27 cellular contexts compared by ENCODE assay signal in the genomic region with DNA sequence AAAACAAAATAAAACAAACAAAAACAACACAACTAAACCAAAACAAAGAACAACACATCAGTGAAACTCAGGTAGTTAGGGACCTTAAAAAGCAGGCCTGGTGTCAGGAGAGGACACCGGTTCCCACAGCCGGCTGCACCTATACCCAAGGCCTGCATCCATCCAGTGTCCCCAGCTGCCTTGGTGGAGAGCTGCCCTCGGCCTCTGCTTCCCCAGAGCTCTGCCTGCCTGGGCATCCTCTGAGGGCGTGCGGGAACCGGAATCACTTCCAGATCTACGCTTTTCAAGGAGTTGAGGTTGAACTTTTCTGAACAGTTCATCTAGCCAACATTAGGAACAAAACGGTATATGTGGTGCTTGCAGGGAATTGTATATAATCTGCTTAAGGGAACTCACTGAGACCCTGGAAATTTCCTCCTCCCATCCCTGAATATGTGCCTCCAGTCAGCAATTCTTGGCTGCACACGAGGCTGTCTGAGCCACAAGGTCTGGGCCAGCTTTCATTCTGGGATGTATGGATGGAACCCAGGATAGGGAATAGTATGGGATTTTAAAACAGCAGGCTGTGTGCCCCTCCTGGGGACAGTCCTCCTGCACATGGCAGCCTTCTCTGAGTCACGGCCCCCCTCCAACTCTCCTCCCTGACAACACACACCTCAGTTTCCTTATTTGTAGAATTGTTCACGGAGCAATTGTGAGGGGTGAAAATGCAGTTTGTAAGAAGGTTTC.
DNase-seq lines count a peak whose midpoint lies in the region; ATAC-seq and TF ChIP-seq lines count a peak whose summit lies in the region.
"Had no signal": no experiment of that assay in that cellular context is flagged by ENCODE, and none has a peak within 500 bp of the region (broad histone marks: within the 10 kb centered on the region; RNA-seq: fewer than 3 reads in every experiment).

No MANE protein-coding gene starts in this region.

- H3K27ac ChIP-seq in iPS-20b (ENCODE audit: low read length): no peak overlapping the region
- H3K27ac ChIP-seq: ascending aorta, KMS-11, lower lobe of right lung, psoas muscle, SK-N-MC, skin epidermis, tibial nerve had no signal

- peak; percentile 18 for DNase-seq in activated CD8-positive, alpha-beta memory T cell treated with anti-CD3 and anti-CD28 coated beads, Interleukin-2, amount 10 ng/mL, durations not matched to agents 7 days and 5 days
- DNase-seq in activated CD8-positive, alpha-beta memory T cell treated with anti-CD3 and anti-CD28 coated beads for 24 hours: no peak
- peak; percentile 18 for DNase-seq in sciatic nerve (ENCODE audit: low spot score)
- DNase-seq in GM03348 (ENCODE audit: low spot score): no peak
- no peak for DNase-seq in HuH-7 (ENCODE audit: low spot score)
- no peak for DNase-seq in superior temporal gyrus (ENCODE audit: extremely low spot score)
- DNase-seq: activated CD8-positive, alpha-beta T cell treated with anti-CD3 and anti-CD28 coated beads for 36 hours; activated naive CD8-positive, alpha-beta T cell treated with anti-CD3 and anti-CD28 coated beads for 36 hours; activated T-cell treated with anti-CD3 and anti-CD28 coated beads for 4 hours; AML-193; dermis blood vessel endothelial cell; DMS 273 treated with DMSO at 0.1 percent for 48 hours; lower lobe of right lung; NCI-H146; NCI-H446 treated with DMSO at 0.1 percent for 48 hours; stimulated activated CD8-positive, alpha-beta memory T cell treated with anti-CD3 and anti-CD28 coated beads, Interleukin-4, amount 100 ng/mL, for 48 hours; stimulated activated naive CD8-positive, alpha-beta T cell treated with anti-CD3 and anti-CD28 coated beads, Interleukin-15, amount 100 ng/mL, for 72 hours had no signal

- no peaks in the 10 kb centered on the region for H3K36me3 Mint-ChIP-seq in activated CD8-positive, alpha-beta memory T cell treated with anti-CD3 and anti-CD28 coated beads, Interleukin-2, amount 10 ng/mL, durations not matched to agents 7 days and 5 days
- no peaks in the 10 kb centered on the region for H3K36me3 Mint-ChIP-seq in brain
- H3K36me3 Mint-ChIP-seq: activated naive CD8-positive, alpha-beta T cell treated with anti-CD3 and anti-CD28 coated beads for 36 hours; CD8-positive, alpha-beta T cell had no signal

- no peak overlapping the region; the same call in 1 of the 2 replicates for H3K9ac ChIP-seq in iPS-20b (ENCODE audit: low read depth, low read length)
- H3K9ac ChIP-seq: KMS-11 had no signal

- H3K4me3 Mint-ChIP-seq in activated CD8-positive, alpha-beta memory T cell treated with anti-CD3 and anti-CD28 coated beads, Interleukin-2, amount 10 ng/mL, durations not matched to agents 7 days and 5 days: no peak overlapping the region
- H3K4me3 Mint-ChIP-seq in brain: peak overlapping the region in 2 of 5 experiments; percentile 23 to 24
- H3K4me3 Mint-ChIP-seq: activated CD8-positive, alpha-beta T cell treated with anti-CD3 and anti-CD28 coated beads for 36 hours; activated naive CD8-positive, alpha-beta T cell treated with anti-CD3 and anti-CD28 coated beads for 36 hours; CD8-positive, alpha-beta T cell; stimulated activated naive CD8-positive, alpha-beta T cell treated with anti-CD3 and anti-CD28 coated beads, Interleukin-15, amount 100 ng/mL, for 72 hours had no signal

- H3K4me1 ChIP-seq in iPS-20b (ENCODE audit: insufficient read depth, low read length): peaks cover 13% of the 10 kb centered on the region; the same call in 1 of the 2 replicates
- H3K4me1 ChIP-seq: ascending aorta, lower lobe of right lung, psoas muscle, tibial nerve had no signal

- peaks cover 2% of the 10 kb centered on the region for H3K27me3 Mint-ChIP-seq in activated CD8-positive, alpha-beta memory T cell treated with anti-CD3 and anti-CD28 coated beads, Interleukin-2, amount 10 ng/mL, durations not matched to agents 7 days and 5 days
- H3K27me3 Mint-ChIP-seq in brain: peaks cover 5% of the 10 kb centered on the region

- H3K27ac Mint-ChIP-seq in activated CD8-positive, alpha-beta memory T cell treated with anti-CD3 and anti-CD28 coated beads, Interleukin-2, amount 10 ng/mL, durations not matched to agents 7 days and 5 days: no peak overlapping the region
- peak overlapping the region; percentile 79 to 97 (median 93) for H3K27ac Mint-ChIP-seq in brain
- H3K27ac Mint-ChIP-seq: activated naive CD8-positive, alpha-beta T cell treated with anti-CD3 and anti-CD28 coated beads for 36 hours; CD8-positive, alpha-beta T cell had no signal

- no peaks in the 10 kb centered on the region for H3K27me3 ChIP-seq in iPS-20b (ENCODE audit: insufficient read depth, low read length)
- H3K27me3 ChIP-seq: ascending aorta, tibial nerve had no signal

- ATAC-seq in activated CD8-positive, alpha-beta memory T cell treated with anti-CD3 and anti-CD28 coated beads, Interleukin-2, amount 10 ng/mL, durations not matched to agents 7 days and 5 days: no peak
- no peak for ATAC-seq in sciatic nerve
- ATAC-seq: activated CD4-positive, CD25-positive, alpha-beta regulatory T cell treated with anti-CD3 and anti-CD28 coated beads, Interleukin-2, amount 50 U/mL, for 24 hours; activated CD8-positive, alpha-beta T cell treated with anti-CD3 and anti-CD28 coated beads for 36 hours; CD8-positive, alpha-beta T cell; lower lobe of right lung; psoas muscle; stimulated activated naive CD8-positive, alpha-beta T cell treated with anti-CD3 and anti-CD28 coated beads, Interleukin-15, amount 100 ng/mL, for 72 hours had no signal

- H3K9me3 ChIP-seq in iPS-20b (ENCODE audit: insufficient read depth, low read depth, low read length): no peaks in the 10 kb centered on the region
- H3K9me3 ChIP-seq: ascending aorta, lower lobe of right lung, psoas muscle had no signal

- no peak for TF ChIP-seq CTCF in brain (conservative IDR thresholded peaks at IDR 0.05)

- H3K4me1 Mint-ChIP-seq in activated CD8-positive, alpha-beta memory T cell treated with anti-CD3 and anti-CD28 coated beads, Interleukin-2, amount 10 ng/mL, durations not matched to agents 7 days and 5 days: peaks cover 4% of the 10 kb centered on the region
- H3K4me1 Mint-ChIP-seq in brain: peaks cover 66% of the 10 kb centered on the region

- intact Hi-C loops in sciatic nerve (cut with DNase I): no loop called here

- peak overlapping the region; percentile 14; the same call in 1 of the 2 replicates for H3K4me3 ChIP-seq in iPS-20b (ENCODE audit: low read length)
- H3K4me3 ChIP-seq: ascending aorta, lower lobe of right lung, psoas muscle, SK-N-MC, skin epidermis, tibial nerve had no signal

- no peaks in the 10 kb centered on the region for H3K9me3 Mint-ChIP-seq in activated CD8-positive, alpha-beta memory T cell treated with anti-CD3 and anti-CD28 coated beads, Interleukin-2, amount 10 ng/mL, durations not matched to agents 7 days and 5 days (ENCODE audit: low read depth)
- peaks cover 0 to 15% (median 0%) of the 10 kb centered on the region in 5 experiments for H3K9me3 Mint-ChIP-seq in brain
- H3K9me3 Mint-ChIP-seq: activated CD8-positive, alpha-beta T cell treated with anti-CD3 and anti-CD28 coated beads for 36 hours; activated naive CD8-positive, alpha-beta T cell treated with anti-CD3 and anti-CD28 coated beads for 36 hours; CD8-positive, alpha-beta T cell; stimulated activated naive CD8-positive, alpha-beta T cell treated with anti-CD3 and anti-CD28 coated beads, Interleukin-15, amount 100 ng/mL, for 72 hours had no signal

- H3K36me3 ChIP-seq in iPS-20b (ENCODE audit: insufficient read depth, low read depth, low read length): no peaks in the 10 kb centered on the region
- H3K36me3 ChIP-seq: ascending aorta, lower lobe of right lung, tibial nerve had no signal

- CTCF ChIA-PET in activated CD8-positive, alpha-beta memory T cell treated with anti-CD3 and anti-CD28 coated beads, Interleukin-2, amount 10 ng/mL, durations not matched to agents 7 days and 5 days (lab: Charles Lee): no interaction called here

Comparison
In these comparisons a context has a peak if more than half of its experiments do, and no peak if none do; other contexts are left out.
1. DNase-seq: peak in activated CD8-positive, alpha-beta memory T cell treated with anti-CD3 and anti-CD28 coated beads, Interleukin-2, amount 10 ng/mL, durations not matched to agents 7 days and 5 days (single experiment) and sciatic nerve (single experiment); none in activated CD8-positive, alpha-beta memory T cell treated with anti-CD3 and anti-CD28 coated beads for 24 hours (single experiment), GM03348 (single experiment), HuH-7 (single experiment) and superior temporal gyrus (single experiment).